8 cellular contexts compared by ENCODE assay signal in the genomic region with DNA sequence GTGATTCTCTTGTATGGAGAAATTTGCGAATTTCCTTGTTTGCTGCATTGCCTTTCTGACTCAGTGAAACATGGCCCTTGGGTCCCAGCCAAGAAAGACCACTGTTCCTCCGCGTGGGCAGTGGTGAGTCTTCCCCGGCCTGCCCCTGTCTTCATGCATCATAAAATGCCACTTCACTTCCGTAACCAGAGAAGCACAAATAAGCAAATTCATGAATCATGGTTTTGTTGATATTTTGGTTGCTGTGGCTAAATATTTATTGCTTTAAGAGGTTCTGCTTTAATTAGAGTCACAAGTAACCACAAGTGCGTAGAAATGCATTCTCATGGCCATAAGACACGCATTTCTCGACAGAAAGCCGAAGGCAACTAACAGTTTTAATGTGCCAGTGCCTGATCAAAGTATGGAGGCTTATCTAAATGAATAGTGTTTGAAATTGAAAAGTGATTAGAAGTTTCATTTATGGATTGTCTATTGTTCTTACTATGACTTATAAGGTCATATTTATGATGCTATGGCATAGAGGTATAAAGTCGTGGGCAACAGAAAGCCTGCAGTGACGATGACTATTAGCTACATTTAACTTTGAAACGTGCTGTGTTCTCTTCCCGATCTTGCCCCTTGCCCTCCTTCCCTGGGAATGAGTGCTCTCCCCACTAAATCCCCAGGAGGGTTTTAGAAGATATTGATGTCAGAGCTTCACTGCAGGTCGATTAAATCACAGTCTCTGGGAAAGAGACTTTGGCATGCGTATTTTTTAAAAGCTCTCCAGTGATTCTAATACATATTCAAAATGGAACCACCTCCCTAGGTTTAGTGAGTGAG.
DNase-seq lines count a peak whose midpoint lies in the region; ATAC-seq and TF ChIP-seq lines count a peak whose summit lies in the region.

No MANE protein-coding gene starts in this region.

- TF ChIP-seq CTCF in esophagus squamous epithelium (IDR thresholded peaks at IDR 0.05) (no peak), endodermal cell (conservative IDR thresholded peaks at IDR 0.05) (no peak)
- no peak for TF ChIP-seq CTCF in CD8-positive, alpha-beta T cell (IDR thresholded peaks at IDR 0.05)

- H3K27me3 ChIP-seq in esophagus squamous epithelium, result no peaks in the 10 kb centered on the region
- no peaks in the 10 kb centered on the region for H3K27me3 ChIP-seq in CD8-positive, alpha-beta T cell (ENCODE audit: insufficient read depth, low read length)
- no peaks in the 10 kb centered on the region for H3K27me3 ChIP-seq in endodermal cell (ENCODE audit: control insufficient read depth, insufficient read depth, low read length, poor library complexity, severe bottlenecking)

- DNase-seq in activated CD4-positive, alpha-beta T cell treated with anti-CD3 and anti-CD28 coated beads, Interleukin-2, amount 50 U/mL, for 48 hours, result peak; percentile 25 to 48
- DNase-seq in activated CD4-positive, alpha-beta T cell treated with anti-CD3 and anti-CD28 coated beads, Interleukin-2, amount 50 U/mL, for 4 hours, result no peak
- peak; percentile 15 for DNase-seq in OCI-M1 (lab: John Stamatoyannopoulos, UW)
- DNase-seq in esophagus squamous epithelium (lab: John Stamatoyannopoulos, UW), result no peak
- DNase-seq in CD8-positive, alpha-beta T cell, result no peak
- DNase-seq in endodermal cell, result no peak

- no peaks in the 10 kb centered on the region for H3K27me3 Mint-ChIP-seq in stimulated activated memory B cell treated with anti-CD40 and anti-IgM and Interleukin-4, amounts not matched to agents 10 μg/mL and 1 μg/mL and 100 μg/mL, for 72 hours
- no peaks in the 10 kb centered on the region for H3K27me3 Mint-ChIP-seq in CD8-positive, alpha-beta T cell (ENCODE audit: low read depth)
- H3K27me3 Mint-ChIP-seq in endodermal cell (ENCODE audit: insufficient read depth), result no peaks in the 10 kb centered on the region

- H3K9ac ChIP-seq in endodermal cell (ENCODE audit: extremely low read depth, low read length, poor library complexity, severe bottlenecking), result no peak overlapping the region

- CTCF ChIA-PET in CD8-positive, alpha-beta T cell (lab: Charles Lee), result interaction anchor here (1.2 to 1.9 kb wide), 2 partner anchors 51 to 85 kb away, joined by 3 to 4 read pairs; no protein-coding TSS in a partner anchor

- WGBS in esophagus squamous epithelium, 2 donors, result 74 to 82% methylated on average over 15 of the region's 15 CpGs
- 94 to 95% methylated on average over 8 to 15 of the region's 15 CpGs for WGBS in endodermal cell (ENCODE audit: insufficient coverage in 1 of 2, insufficient read length in 1 of 2), 2 experiments

- H3K36me3 Mint-ChIP-seq in stimulated activated memory B cell treated with anti-CD40 and anti-IgM and Interleukin-4, amounts not matched to agents 10 μg/mL and 1 μg/mL and 100 μg/mL, for 72 hours, result peaks cover 17% of the 10 kb centered on the region
- peaks cover 4% of the 10 kb centered on the region for H3K36me3 Mint-ChIP-seq in CD8-positive, alpha-beta T cell
- no peaks in the 10 kb centered on the region for H3K36me3 Mint-ChIP-seq in endodermal cell (ENCODE audit: low read depth)

- H3K9me3 Mint-ChIP-seq in stimulated activated memory B cell treated with anti-CD40 and anti-IgM and Interleukin-4, amounts not matched to agents 10 μg/mL and 1 μg/mL and 100 μg/mL, for 72 hours, result no peaks in the 10 kb centered on the region
- H3K9me3 Mint-ChIP-seq in CD8-positive, alpha-beta T cell, result no peaks in the 10 kb centered on the region
- no peaks in the 10 kb centered on the region for H3K9me3 Mint-ChIP-seq in endodermal cell

- intact Hi-C loops in esophagus squamous epithelium (cut with DNase I), result no loop called here
- intact Hi-C loops in CD8-positive, alpha-beta T cell (cut with DNase I, micrococcal nuclease), result no loop called here

- H3K4me3 ChIP-seq in esophagus squamous epithelium (no peak overlapping the region), endodermal cell (ENCODE audit: low read length) (no peak overlapping the region)
- no peak overlapping the region for H3K4me3 ChIP-seq in CD8-positive, alpha-beta T cell (ENCODE audit: low read depth, low read length)

- peak overlapping the region; percentile 24 for H3K27ac Mint-ChIP-seq in stimulated activated memory B cell treated with anti-CD40 and anti-IgM and Interleukin-4, amounts not matched to agents 10 μg/mL and 1 μg/mL and 100 μg/mL, for 72 hours
- no peak overlapping the region for H3K27ac Mint-ChIP-seq in CD8-positive, alpha-beta T cell
- H3K27ac Mint-ChIP-seq in endodermal cell, result no peak overlapping the region

- TF ChIP-seq POLR2A in esophagus squamous epithelium (IDR thresholded peaks at IDR 0.05), result no peak

- H3K27ac ChIP-seq in esophagus squamous epithelium (peak overlapping the region; percentile 0 to 91 (median 55)), endodermal cell (ENCODE audit: low read depth, low read length) (no peak overlapping the region)
- no peak overlapping the region for H3K27ac ChIP-seq in CD8-positive, alpha-beta T cell (ENCODE audit: low read depth, low read length)

- H3K4me1 ChIP-seq in esophagus squamous epithelium (peaks cover 2 to 45% (median 18%) of the 10 kb centered on the region in 3 donors), endodermal cell (ENCODE audit: control insufficient read depth, insufficient read depth, low read length) (no peaks in the 10 kb centered on the region)
- H3K4me1 ChIP-seq in CD8-positive, alpha-beta T cell (ENCODE audit: insufficient read depth, low read length), result peaks cover 17% of the 10 kb centered on the region

- H3K36me3 ChIP-seq in esophagus squamous epithelium (no peaks in the 10 kb centered on the region), endodermal cell (ENCODE audit: control insufficient read depth, insufficient read depth, low read length) (no peaks in the 10 kb centered on the region)
- H3K36me3 ChIP-seq in CD8-positive, alpha-beta T cell (ENCODE audit: insufficient read depth, low read length), result no peaks in the 10 kb centered on the region

- no peaks in the 10 kb centered on the region for H3K9me3 ChIP-seq in esophagus squamous epithelium
- no peaks in the 10 kb centered on the region for H3K9me3 ChIP-seq in CD8-positive, alpha-beta T cell (ENCODE audit: low read length)
- no peaks in the 10 kb centered on the region for H3K9me3 ChIP-seq in endodermal cell (ENCODE audit: control insufficient read depth, low read length)

- H3K4me3 Mint-ChIP-seq in stimulated activated memory B cell treated with anti-CD40 and anti-IgM and Interleukin-4, amounts not matched to agents 10 μg/mL and 1 μg/mL and 100 μg/mL, for 72 hours, result no peak overlapping the region
- no peak overlapping the region for H3K4me3 Mint-ChIP-seq in CD8-positive, alpha-beta T cell
- no peak overlapping the region for H3K4me3 Mint-ChIP-seq in endodermal cell

- POLR2A ChIA-PET in CD8-positive, alpha-beta T cell (lab: Charles Lee), result no interaction called here

- peak; percentile 56 for ATAC-seq in stimulated activated memory B cell treated with anti-CD40 and anti-IgM and Interleukin-4, amounts not matched to agents 10 μg/mL and 1 μg/mL and 100 μg/mL, for 72 hours
- ATAC-seq in HG03196 (IDR thresholded peaks at IDR 0.05; ENCODE audit: unreplicated experiment), result no peak
- no peak for ATAC-seq in CD8-positive, alpha-beta T cell

- H3K4me1 Mint-ChIP-seq in stimulated activated memory B cell treated with anti-CD40 and anti-IgM and Interleukin-4, amounts not matched to agents 10 μg/mL and 1 μg/mL and 100 μg/mL, for 72 hours, result peaks cover 12% of the 10 kb centered on the region
- H3K4me1 Mint-ChIP-seq in CD8-positive, alpha-beta T cell (ENCODE audit: low read depth), result peaks cover 27% of the 10 kb centered on the region
- H3K4me1 Mint-ChIP-seq in endodermal cell, result peaks cover 15% of the 10 kb centered on the region

Comparison
In these comparisons a context has a peak if more than half of its experiments do, and no peak if none do; other contexts are left out.
1. DNase-seq: peak in activated CD4-positive, alpha-beta T cell treated with anti-CD3 and anti-CD28 coated beads, Interleukin-2, amount 50 U/mL, for 48 hours (2 of 2) and OCI-M1 (single experiment); none in activated CD4-positive, alpha-beta T cell treated with anti-CD3 and anti-CD28 coated beads, Interleukin-2, amount 50 U/mL, for 4 hours (0 of 2), esophagus squamous epithelium (single experiment), CD8-positive, alpha-beta T cell (0 of 7) and endodermal cell (single experiment).
2. H3K27ac ChIP-seq: peak in esophagus squamous epithelium (4 of 4); none in CD8-positive, alpha-beta T cell (single experiment) and endodermal cell (single experiment).